ENCODE assay signal across 18 cellular contexts in genomic region chr7:134702366-134703240, GRCh38. TPM values are rescaled to one million over a fixed set of nuclear protein-coding genes. Genes with fewer than 3 reads are reported as not detected.
DNase-seq lines count a peak whose midpoint lies in the region; FAIRE-seq and TF ChIP-seq lines count a peak whose summit lies in the region.
"Had no signal": no experiment of that assay in that cellular context is flagged by ENCODE, and none has a peak within 500 bp of the region (broad histone marks: within the 10 kb centered on the region; RNA-seq: fewer than 3 reads in every experiment).

No MANE protein-coding gene starts in this region.

- no peak overlapping the region for H2BK120ac ChIP-seq in mesenchymal stem cell (ENCODE audit: low read depth, low read length)

- peak overlapping the region; percentile 63 for H3K27ac Mint-ChIP-seq in chondrocyte (ENCODE audit: unreplicated experiment)

- intact Hi-C loops in spleen (cut with DNase I; ENCODE audit: low total_unique reads) = no loop called here

- no peaks in the 10 kb centered on the region for H4K20me1 ChIP-seq in Loucy (ENCODE audit: insufficient read depth, low read length, poor library complexity, severe bottlenecking)
- H4K20me1 ChIP-seq: BLaER1 treated with 17β-estradiol and CSF1 and Interleukin-3, amounts not matched to agents 10 nM and 100 nM had no signal

- no peak for FAIRE-seq in HTR-8/SVneo (lab: Jason Lieb, UNC)

- H4K8ac ChIP-seq in mesenchymal stem cell (ENCODE audit: low read length) = no peak overlapping the region

- H3K4ac ChIP-seq in mesenchymal stem cell (ENCODE audit: low read depth in 1 of 2, low read length in 2 of 2) = no peak overlapping the region

- H3K9ac ChIP-seq in Loucy (ENCODE audit: low read depth, low read length, poor library complexity, severe bottlenecking) = no peak overlapping the region
- H3K9ac ChIP-seq in mesenchymal stem cell (ENCODE audit: low read length) = no peak overlapping the region
- H3K9ac ChIP-seq: BLaER1 treated with 17β-estradiol and CSF1 and Interleukin-3, amounts not matched to agents 10 nM and 100 nM had no signal

- no peaks in the 10 kb centered on the region for H3K9me2 ChIP-seq in Loucy (replicated peaks; ENCODE audit: low read depth, low read length)

- peak overlapping the region; percentile 7 to 24 for H2BK12ac ChIP-seq in mesenchymal stem cell (ENCODE audit: low read length in 2 of 2)

- TF ChIP-seq POLR2A in spleen (IDR thresholded peaks at IDR 0.05) = no peak

- no peak overlapping the region for H3K23ac ChIP-seq in mesenchymal stem cell (ENCODE audit: low read length in 2 of 2)

- H3K27ac ChIP-seq in mesenchymal stem cell (ENCODE audit: low read length, poor library complexity, severe bottlenecking) (no peak overlapping the region), spleen (peak overlapping the region; percentile 19 to 82 (median 58))
- H3K27ac ChIP-seq: BLaER1 treated with 17β-estradiol and CSF1 and Interleukin-3, amounts not matched to agents 10 nM and 100 nM; WERI-Rb-1 had no signal

- no peaks in the 10 kb centered on the region for H3K79me1 ChIP-seq in mesenchymal stem cell (replicated peaks; ENCODE audit: low read length, poor library complexity, severe bottlenecking)

- H2AK5ac ChIP-seq in mesenchymal stem cell (ENCODE audit: low read length, severe bottlenecking) = no peak overlapping the region

- H2BK15ac ChIP-seq in mesenchymal stem cell (ENCODE audit: low read depth, poor library complexity, severe bottlenecking) = no peak overlapping the region

- H2AFZ ChIP-seq in Loucy (ENCODE audit: low read length) (peak overlapping the region; percentile 30; the same call in 1 of the 2 replicates), mesenchymal stem cell (ENCODE audit: low read depth, low read length) (no peak overlapping the region)

- H3K4me2 ChIP-seq in Loucy (ENCODE audit: low read depth, low read length, poor library complexity, severe bottlenecking) (no peak overlapping the region), mesenchymal stem cell (ENCODE audit: low read length, poor library complexity, severe bottlenecking) (no peak overlapping the region)
- H3K4me2 ChIP-seq: BLaER1 treated with 17β-estradiol and CSF1 and Interleukin-3, amounts not matched to agents 10 nM and 100 nM had no signal

- H3K4me3 Mint-ChIP-seq in chondrocyte (ENCODE audit: unreplicated experiment) = no peak overlapping the region

- H3K4me1 ChIP-seq in Loucy (ENCODE audit: insufficient read depth, low read length, poor library complexity, severe bottlenecking) = no peaks in the 10 kb centered on the region
- H3K4me1 ChIP-seq in mesenchymal stem cell (ENCODE audit: control insufficient read depth, insufficient read depth, low read depth, low read length) = peaks cover 5% of the 10 kb centered on the region
- no peaks in the 10 kb centered on the region for H3K4me1 ChIP-seq in spleen

- H3F3A ChIP-seq in Loucy (ENCODE audit: low read depth) = no peaks in the 10 kb centered on the region

- DNase-seq in chondrocyte (ENCODE audit: low spot score) (no peak), mesenchymal stem cell (no peak), spleen (no peak), amygdala (lab: John Stamatoyannopoulos, UW) (no peak), NCI-H128 (lab: John Stamatoyannopoulos, UW; ENCODE audit: unreplicated experiment) (no peak), HTR-8/SVneo (ENCODE audit: insufficient read length, low spot score) (no peak)
- no peak for DNase-seq in activated CD4-positive, CD25-positive, alpha-beta regulatory T cell treated with anti-CD3 and anti-CD28 coated beads, Interleukin-2, amount 50 U/mL, for 72 hours
- DNase-seq: aorta; effector CD4-positive, alpha-beta T cell; MG63; NCI-H187 treated with DMSO at 0.1 percent for 48 hours; NCI-H446 treated with DMSO at 0.1 percent for 48 hours; PC-3; stimulated activated CD4-positive, alpha-beta T cell treated with anti-CD3 and anti-CD28 coated beads, Interleukin-2, amount 100 ng/mL, for 48 hours; stimulated activated CD8-positive, alpha-beta memory T cell treated with anti-CD3 and anti-CD28 coated beads, Interleukin-4, amount 100 ng/mL, for 48 hours; WERI-Rb-1 had no signal

- H3K4me3 ChIP-seq in Loucy (ENCODE audit: low read length, poor library complexity, severe bottlenecking) (no peak overlapping the region), mesenchymal stem cell (ENCODE audit: insufficient read depth in 1 of 2, low read depth in 1 of 2, low read length in 2 of 2) (no peak overlapping the region), spleen (no peak overlapping the region)
- H3K4me3 ChIP-seq: BLaER1 treated with 17β-estradiol and CSF1 and Interleukin-3, amounts not matched to agents 10 nM and 100 nM; MG63 had no signal

- H3K14ac ChIP-seq in mesenchymal stem cell (ENCODE audit: low read length in 2 of 2) = no peak overlapping the region

- TF ChIP-seq CTCF in Loucy (conservative IDR thresholded peaks at IDR 0.05; ENCODE audit: low read length) = no peak
- no peak for TF ChIP-seq CTCF in chondrocyte (IDR thresholded peaks at IDR 0.05)
- TF ChIP-seq CTCF in spleen (IDR thresholded peaks at IDR 0.05 in 8 of 11, conservative IDR thresholded peaks at IDR 0.05 in 3 of 11) = no peak

- no peak overlapping the region for H4K91ac ChIP-seq in mesenchymal stem cell (ENCODE audit: low read length)

- H2BK5ac ChIP-seq in mesenchymal stem cell (ENCODE audit: low read depth, low read length, poor library complexity, severe bottlenecking) = no peak overlapping the region

- H3K36me3 ChIP-seq in Loucy (ENCODE audit: insufficient read depth, low read length) (no peaks in the 10 kb centered on the region), mesenchymal stem cell (ENCODE audit: control insufficient read depth in 1 of 2, insufficient read depth in 2 of 2, low read depth in 1 of 2, low read length in 2 of 2) (no peaks in the 10 kb centered on the region), spleen (no peaks in the 10 kb centered on the region)
- H3K36me3 ChIP-seq: BLaER1 treated with 17β-estradiol and CSF1 and Interleukin-3, amounts not matched to agents 10 nM and 100 nM; MG63; WERI-Rb-1 had no signal

- H3K27me3 ChIP-seq in Loucy (ENCODE audit: insufficient read depth, low read length, poor library complexity, severe bottlenecking) (no peaks in the 10 kb centered on the region), mesenchymal stem cell (ENCODE audit: control insufficient read depth in 1 of 2, insufficient read depth in 1 of 2, low read length in 2 of 2) (no peaks in the 10 kb centered on the region), spleen (replicated peaks in 1 of 7) (no peaks in the 10 kb centered on the region)
- H3K27me3 ChIP-seq: BLaER1 treated with 17β-estradiol and CSF1 and Interleukin-3, amounts not matched to agents 10 nM and 100 nM; MG63 had no signal

- peak overlapping the region; percentile 40 to 82 for H3K18ac ChIP-seq in mesenchymal stem cell (ENCODE audit: low read depth in 1 of 2, low read length in 2 of 2)

- no peaks in the 10 kb centered on the region for H3K36me3 Mint-ChIP-seq in chondrocyte (ENCODE audit: low read depth)

- H3K27me3 Mint-ChIP-seq in chondrocyte (ENCODE audit: low read depth) = no peaks in the 10 kb centered on the region

- 89% methylated on average over 8 of the region's 10 CpGs for WGBS in mesenchymal stem cell
- WGBS in spleen, 5 donors = 63 to 77% (median 68%) methylated on average over 10 of the region's 10 CpGs

- H3K79me2 ChIP-seq in Loucy (ENCODE audit: insufficient read depth, low read length) = no peaks in the 10 kb centered on the region

- no peaks in the 10 kb centered on the region for H3K9me3 Mint-ChIP-seq in chondrocyte (ENCODE audit: low read depth)

- peaks cover 66% of the 10 kb centered on the region for H3K4me1 Mint-ChIP-seq in chondrocyte (ENCODE audit: low read depth)

- H3K9me3 ChIP-seq in Loucy (ENCODE audit: insufficient read depth, low read depth, low read length) = no peaks in the 10 kb centered on the region
- no peaks in the 10 kb centered on the region for H3K9me3 ChIP-seq in mesenchymal stem cell (ENCODE audit: control insufficient read depth, low read length)
- H3K9me3 ChIP-seq in spleen = no peaks in the 10 kb centered on the region
- H3K9me3 ChIP-seq: MG63 had no signal

RNA-seq across cellular contexts. Expression of gene BPGM, which starts 56.0 kb away (rescaled TPM):
- total RNA-seq in chondrocyte (26.1 to 29.6 TPM (median 29.5 TPM) in 3 replicates), spleen (10 to 100 TPM; 12.0 to 64.4 (median 21.4) TPM)
- 21.1 TPM for polyA plus RNA-seq in mesenchymal stem cell (2013, experiment 1 of 2)
- 20.7 TPM for polyA plus RNA-seq in mesenchymal stem cell (2013, experiment 2 of 2)
- 10 to 100 TPM; 10.6 to 15.2 (median 11.5) TPM for polyA plus RNA-seq in spleen
